22 cellular contexts compared by ENCODE assay signal in the genomic region with DNA sequence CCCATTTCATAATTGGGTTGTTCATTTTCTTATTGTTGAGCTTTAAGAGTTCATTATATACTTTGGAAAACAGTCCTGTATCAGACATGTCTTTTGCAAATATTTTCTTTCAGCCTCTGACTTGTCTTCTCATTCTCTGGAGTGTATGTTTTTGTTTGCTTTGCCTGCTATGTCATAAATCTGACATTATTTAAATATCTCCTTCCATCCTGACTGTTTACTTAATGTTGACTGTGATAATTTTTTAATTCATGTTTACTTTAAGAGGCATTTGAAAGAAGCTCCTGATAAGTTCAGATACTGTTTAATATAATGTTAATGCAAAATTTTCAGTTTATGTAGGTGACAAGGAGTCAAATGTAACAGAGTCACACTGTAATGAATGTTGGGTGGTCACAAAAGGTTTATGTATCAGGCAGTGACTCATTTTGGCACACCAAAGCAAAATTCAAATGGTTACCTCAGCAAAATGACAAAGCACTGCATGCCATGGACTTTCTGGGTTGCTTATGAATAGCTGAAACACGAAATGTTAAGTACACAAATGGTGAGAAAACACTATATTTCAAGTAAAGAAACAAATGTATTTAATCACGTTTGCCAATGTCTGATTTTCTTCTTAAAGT.
DNase-seq lines count a peak whose midpoint lies in the region; ATAC-seq, FAIRE-seq and TF ChIP-seq lines count a peak whose summit lies in the region.
"Had no signal": no experiment of that assay in that cellular context is flagged by ENCODE, and none has a peak within 500 bp of the region (broad histone marks: within the 10 kb centered on the region; RNA-seq: fewer than 3 reads in every experiment).

No MANE protein-coding gene starts in this region.

- no peaks in the 10 kb centered on the region for H3K27me3 ChIP-seq in BE2C
- H3K27me3 ChIP-seq: Peyer's patch, upper lobe of right lung had no signal

- CTCF ChIA-PET in A549 (lab: Yijun Ruan, JAX) = interaction anchor here (1.0 kb wide), 1 partner anchor 108 kb away, joined by 4 read pairs; no protein-coding TSS in a partner anchor

- H3K4me1 Mint-ChIP-seq in stimulated activated naive CD8-positive, alpha-beta T cell treated with anti-CD3 and anti-CD28 coated beads, Interleukin-15, amount 100 ng/mL, for 72 hours = no peaks in the 10 kb centered on the region

- H3K4me2 ChIP-seq in A549 = peak overlapping the region; percentile 61

- H3K9me3 ChIP-seq in A549 = no peaks in the 10 kb centered on the region; the same call in 2 of the 3 replicates
- no peaks in the 10 kb centered on the region for H3K9me3 ChIP-seq in BE2C
- H3K9me3 ChIP-seq: Peyer's patch, upper lobe of right lung had no signal

- H3K4me1 ChIP-seq in A549 (peaks cover 20% of the 10 kb centered on the region), BE2C (no peaks in the 10 kb centered on the region)
- H3K4me1 ChIP-seq: Peyer's patch, upper lobe of right lung had no signal

- H3K4me3 ChIP-seq in A549 (no peak overlapping the region), LNCaP clone FGC (ENCODE audit: low read depth, low read length) (no peak overlapping the region), astrocyte of the spinal cord (ENCODE audit: low read depth, low read length) (no peak overlapping the region), BE2C (ENCODE audit: low read depth, low read length) (no peak overlapping the region)
- H3K4me3 ChIP-seq: dorsolateral prefrontal cortex, GM12878, lung, Peyer's patch, upper lobe of right lung had no signal

- no peaks in the 10 kb centered on the region for H3K36me3 ChIP-seq in BE2C
- H3K36me3 ChIP-seq: Peyer's patch, upper lobe of right lung had no signal

- DNase-seq in A549 (ENCODE audit: low read depth in 1 of 2, low spot score in 1 of 2) = peak; percentile 9 to 74
- peak; percentile 43 for DNase-seq in LNCaP clone FGC (ENCODE audit: low read depth)
- DNase-seq in astrocyte of the spinal cord (ENCODE audit: low read depth, low spot score) = peak; percentile 50
- DNase-seq in iris pigment epithelial cell (ENCODE audit: low read depth) = peak; percentile 63
- no peak for DNase-seq in BE2C
- no peak for DNase-seq in stimulated activated naive CD8-positive, alpha-beta T cell treated with anti-CD3 and anti-CD28 coated beads, Interleukin-15, amount 100 ng/mL, for 72 hours
- DNase-seq in GF-D8 (lab: John Stamatoyannopoulos, UW) = no peak
- DNase-seq: activated gamma-delta T cell; aorta; CD8-positive, alpha-beta T cell; dorsolateral prefrontal cortex; MM.1S; NCI-H187 treated with DMSO at 0.1 percent for 48 hours; NCI-H524 treated with DMSO at 0.1 percent for 48 hours; Peyer's patch; stimulated activated CD4-positive, alpha-beta T cell treated with anti-CD3 and anti-CD28 coated beads, Interleukin-4, amount 100 ng/mL, for 4 hours; upper lobe of right lung had no signal

- no peaks in the 10 kb centered on the region for H3K9me3 Mint-ChIP-seq in stimulated activated naive CD8-positive, alpha-beta T cell treated with anti-CD3 and anti-CD28 coated beads, Interleukin-15, amount 100 ng/mL, for 72 hours
- H3K9me3 Mint-ChIP-seq: CD8-positive, alpha-beta T cell; T-helper 1 cell treated with Interleukin-12 subunit alpha and Interleukin-12 subunit beta and Interleukin-4 antibody, amounts not matched to agents 30 μg/mL and 1 μg/mL, for 36 hours had no signal

- H3K27ac Mint-ChIP-seq in stimulated activated naive CD8-positive, alpha-beta T cell treated with anti-CD3 and anti-CD28 coated beads, Interleukin-15, amount 100 ng/mL, for 72 hours = peak overlapping the region in 1 of 2 donors; percentile 24
- H3K27ac Mint-ChIP-seq: CD8-positive, alpha-beta T cell; T-helper 1 cell treated with Interleukin-12 subunit alpha and Interleukin-12 subunit beta and Interleukin-4 antibody, amounts not matched to agents 30 μg/mL and 1 μg/mL, for 36 hours had no signal

- TF ChIP-seq CTCF in A549 (IDR thresholded peaks at IDR 0.05) (no peak), LNCaP clone FGC (IDR thresholded peaks at IDR 0.05; ENCODE audit: control insufficient read depth, extremely low read depth, insufficient read depth) (no peak), astrocyte of the spinal cord (IDR thresholded peaks at IDR 0.05; ENCODE audit: low read depth, low read length) (no peak), BE2C (IDR thresholded peaks at IDR 0.05; ENCODE audit: low read depth, low read length) (no peak)

- POLR2A ChIA-PET in A549 (lab: Yijun Ruan, JAX) = interaction anchor here (0.8 to 1.0 kb wide), 2 partner anchors 95 to 1074 kb away, joined by 3 read pairs; partner anchors contain the start of gene PTGER4

- H3K27me3 Mint-ChIP-seq in stimulated activated naive CD8-positive, alpha-beta T cell treated with anti-CD3 and anti-CD28 coated beads, Interleukin-15, amount 100 ng/mL, for 72 hours = no peaks in the 10 kb centered on the region

- FAIRE-seq in A549 (lab: Jason Lieb, UNC) = peak; percentile 80
- FAIRE-seq: GM12878, H1 had no signal

- H3K27ac ChIP-seq in A549 = peak overlapping the region; percentile 25 to 55; a peak in 5 of 6 replicates
- H3K27ac ChIP-seq: dorsolateral prefrontal cortex, Peyer's patch, upper lobe of right lung had no signal

- ATAC-seq in A549 = peak; percentile 62 to 86; a peak in 4 of 6 replicates
- ATAC-seq in stimulated activated naive CD8-positive, alpha-beta T cell treated with anti-CD3 and anti-CD28 coated beads, Interleukin-15, amount 100 ng/mL, for 72 hours = no peak
- no peak for ATAC-seq in GM18502 (IDR thresholded peaks at IDR 0.05; ENCODE audit: poor library complexity, unreplicated experiment)
- ATAC-seq: CD8-positive, alpha-beta T cell; GM12878; upper lobe of right lung had no signal

- TF ChIP-seq RAD21 in A549 (conservative IDR thresholded peaks at IDR 0.05 in 1 of 2, IDR thresholded peaks at IDR 0.05 in 1 of 2) = no peak

- TF ChIP-seq POLR2A in A549 (IDR thresholded peaks at IDR 0.05; ENCODE audit: low read length) = no peak

- 3% methylated on average over 2 of the region's 2 CpGs for WGBS in A549 (ENCODE audit: missing lambda C conversion rate)

- in situ Hi-C loops in astrocyte of the spinal cord (cut with HindIII; ENCODE audit: low sequenced_read_pairs) = no loop called here

- H3K4me3 Mint-ChIP-seq in stimulated activated naive CD8-positive, alpha-beta T cell treated with anti-CD3 and anti-CD28 coated beads, Interleukin-15, amount 100 ng/mL, for 72 hours = no peak overlapping the region
- H3K4me3 Mint-ChIP-seq: CD8-positive, alpha-beta T cell; T-helper 1 cell treated with Interleukin-12 subunit alpha and Interleukin-12 subunit beta and Interleukin-4 antibody, amounts not matched to agents 30 μg/mL and 1 μg/mL, for 36 hours had no signal

- no peak for TF ChIP-seq EP300 in A549 (IDR thresholded peaks at IDR 0.05)

TF ChIP-seq in A549, 52 proteins besides CTCF, POLR2A, EP300 and RAD21:
- TF ChIP-seq MAX (IDR thresholded peaks at IDR 0.05) (peak; percentile 50; the same call in 1 of the 2 replicates), FOSL2 (IDR thresholded peaks at IDR 0.05) (0 out of 2 replicates have a peak, but pooled peaks have one; percentile 54), FOSL2 (CRISPR knock-in tag; IDR thresholded peaks at IDR 0.05) (peak; percentile 76), GATA3 (IDR thresholded peaks at IDR 0.05; ENCODE audit: borderline replicate concordance) (peak; percentile 67), JUNB (IDR thresholded peaks at IDR 0.05) (peak; percentile 74), CEBPB (IDR thresholded peaks at IDR 0.05) (no peak), MAFK (IDR thresholded peaks at IDR 0.05; ENCODE audit: partially characterized antibody) (peak; percentile 87)

Comparison
In these comparisons a context has a peak if more than half of its experiments do, and no peak if none do; other contexts are left out.
1. ATAC-seq: peak in A549 (2 of 2); none in stimulated activated naive CD8-positive, alpha-beta T cell treated with anti-CD3 and anti-CD28 coated beads, Interleukin-15, amount 100 ng/mL, for 72 hours (single experiment) and GM18502 (single experiment).
2. DNase-seq: peak in A549 (2 of 2), LNCaP clone FGC (single experiment), astrocyte of the spinal cord (single experiment) and iris pigment epithelial cell (single experiment); none in BE2C (single experiment), stimulated activated naive CD8-positive, alpha-beta T cell treated with anti-CD3 and anti-CD28 coated beads, Interleukin-15, amount 100 ng/mL, for 72 hours (0 of 2) and GF-D8 (single experiment).